8 cellular contexts compared by ENCODE assay signal in genomic region chr5:151020304-151021031, GRCh38. TPM values are rescaled to one million over a fixed set of nuclear protein-coding genes. Genes with fewer than 3 reads are reported as not detected.
DNase-seq lines count a peak whose midpoint lies in the region; ATAC-seq and TF ChIP-seq lines count a peak whose summit lies in the region.

TSS of gene GPX3 (plus strand) at chr5:151020591. CDS start at chr5:151020655, 64 bp downstream.

- H3K4me3 Mint-ChIP-seq in CD8-positive, alpha-beta T cell: peak within 1 kb of the TSS; percentile 80
- H3K4me3 Mint-ChIP-seq in endodermal cell: peak within 1 kb of the TSS; percentile 71
- peak within 1 kb of the TSS; percentile 50 for H3K4me3 Mint-ChIP-seq in stimulated activated effector memory CD8-positive, alpha-beta T cell treated with anti-CD3 and anti-CD28 coated beads, Interleukin-12 subunit alpha, Interleukin-12 subunit beta, amount 100 ng/mL, for 72 hours

- peak within 1 kb of the TSS; percentile 39 for H3K27ac Mint-ChIP-seq in CD8-positive, alpha-beta T cell
- peak within 1 kb of the TSS; percentile 80 for H3K27ac Mint-ChIP-seq in endodermal cell
- H3K27ac Mint-ChIP-seq in stimulated activated effector memory CD8-positive, alpha-beta T cell treated with anti-CD3 and anti-CD28 coated beads, Interleukin-12 subunit alpha, Interleukin-12 subunit beta, amount 100 ng/mL, for 72 hours: peak within 1 kb of the TSS; percentile 44

- CTCF ChIA-PET in CD8-positive, alpha-beta T cell (lab: Charles Lee): no interaction called here

- peak within 1 kb of the TSS; percentile 56 for H3K9ac ChIP-seq in endodermal cell (ENCODE audit: extremely low read depth, low read length, poor library complexity, severe bottlenecking)

- TF ChIP-seq CTCF in CD8-positive, alpha-beta T cell (IDR thresholded peaks at IDR 0.05): no peak
- no peak for TF ChIP-seq CTCF in GM20000 (IDR thresholded peaks at IDR 0.05; ENCODE audit: extremely low read depth, missing control alignments)
- no peak for TF ChIP-seq CTCF in endodermal cell (conservative IDR thresholded peaks at IDR 0.05)

- intact Hi-C loops in CD8-positive, alpha-beta T cell (cut with DNase I, micrococcal nuclease): no loop called here

- peak; percentile 65 for ATAC-seq in CD8-positive, alpha-beta T cell
- peak; percentile 49 for ATAC-seq in stimulated activated effector memory CD8-positive, alpha-beta T cell treated with anti-CD3 and anti-CD28 coated beads, Interleukin-12 subunit alpha, Interleukin-12 subunit beta, amount 100 ng/mL, for 72 hours

- H3K36me3 ChIP-seq in CD8-positive, alpha-beta T cell (ENCODE audit: insufficient read depth, low read length): no peaks in the 10 kb centered on the region
- peaks cover 3% of the 10 kb centered on the region for H3K36me3 ChIP-seq in endodermal cell (ENCODE audit: control insufficient read depth, insufficient read depth, low read length)

- DNase-seq in CD8-positive, alpha-beta T cell: peak in 6 of 7 experiments; percentile 13 to 54 (median 34)
- DNase-seq in GM20000 (ENCODE audit: low spot score) (peak; percentile 69), HuH-7.5 (ENCODE audit: low spot score) (peak; percentile 84), endodermal cell (peak; percentile 97), lung microvascular endothelial cell (ENCODE audit: low read depth in 2 of 2) (peak; percentile 73 to 80), DMS114 treated with DMSO at 0.1 percent for 48 hours (lab: John Stamatoyannopoulos, UW; ENCODE audit: unreplicated experiment) (no peak)
- DNase-seq in activated CD4-positive, alpha-beta T cell treated with anti-CD3 and anti-CD28 coated beads for 48 hours: peak; percentile 53
- DNase-seq in stimulated activated effector memory CD8-positive, alpha-beta T cell treated with anti-CD3 and anti-CD28 coated beads, Interleukin-12 subunit alpha, Interleukin-12 subunit beta, amount 100 ng/mL, for 72 hours (ENCODE audit: low spot score in 2 of 2): peak in 1 of 2 donors; percentile 56

- H3K36me3 Mint-ChIP-seq in CD8-positive, alpha-beta T cell: no peaks in the 10 kb centered on the region
- peaks cover 4% of the 10 kb centered on the region for H3K36me3 Mint-ChIP-seq in endodermal cell (ENCODE audit: low read depth)
- H3K36me3 Mint-ChIP-seq in stimulated activated effector memory CD8-positive, alpha-beta T cell treated with anti-CD3 and anti-CD28 coated beads, Interleukin-12 subunit alpha, Interleukin-12 subunit beta, amount 100 ng/mL, for 72 hours: peaks cover 49% of the 10 kb centered on the region

- peaks cover 18% of the 10 kb centered on the region for H3K4me1 Mint-ChIP-seq in CD8-positive, alpha-beta T cell (ENCODE audit: low read depth)
- H3K4me1 Mint-ChIP-seq in endodermal cell: peaks cover 11% of the 10 kb centered on the region
- H3K4me1 Mint-ChIP-seq in stimulated activated effector memory CD8-positive, alpha-beta T cell treated with anti-CD3 and anti-CD28 coated beads, Interleukin-12 subunit alpha, Interleukin-12 subunit beta, amount 100 ng/mL, for 72 hours: peaks cover 34% of the 10 kb centered on the region

- peak within 1 kb of the TSS; percentile 45 for H3K4me3 ChIP-seq in CD8-positive, alpha-beta T cell (ENCODE audit: low read depth, low read length)
- H3K4me3 ChIP-seq in endodermal cell (ENCODE audit: low read length): peak within 1 kb of the TSS; percentile 78

- H3K4me1 ChIP-seq in CD8-positive, alpha-beta T cell (ENCODE audit: insufficient read depth, low read length): peaks cover 11% of the 10 kb centered on the region
- no peaks in the 10 kb centered on the region for H3K4me1 ChIP-seq in endodermal cell (ENCODE audit: control insufficient read depth, insufficient read depth, low read length)

- H3K27me3 ChIP-seq in CD8-positive, alpha-beta T cell (ENCODE audit: insufficient read depth, low read length): no peaks in the 10 kb centered on the region
- H3K27me3 ChIP-seq in endodermal cell (ENCODE audit: control insufficient read depth, insufficient read depth, low read length, poor library complexity, severe bottlenecking): no peaks in the 10 kb centered on the region

- POLR2A ChIA-PET in CD8-positive, alpha-beta T cell (lab: Charles Lee): no interaction called here

- no peaks in the 10 kb centered on the region for H3K9me3 ChIP-seq in CD8-positive, alpha-beta T cell (ENCODE audit: low read length)
- no peaks in the 10 kb centered on the region for H3K9me3 ChIP-seq in endodermal cell (ENCODE audit: control insufficient read depth, low read length)

- H3K27me3 Mint-ChIP-seq in CD8-positive, alpha-beta T cell (ENCODE audit: low read depth): peaks cover 2% of the 10 kb centered on the region
- peaks cover 17% of the 10 kb centered on the region for H3K27me3 Mint-ChIP-seq in endodermal cell (ENCODE audit: insufficient read depth)

- WGBS in endodermal cell (ENCODE audit: insufficient coverage in 1 of 2, insufficient read length in 1 of 2), 2 experiments: 0 to 1% methylated on average over 18 to 51 of the region's 51 CpGs

- H3K27ac ChIP-seq in CD8-positive, alpha-beta T cell (ENCODE audit: low read depth, low read length): no peak within 1 kb of the TSS
- no peak within 1 kb of the TSS for H3K27ac ChIP-seq in endodermal cell (ENCODE audit: low read depth, low read length)

- no peaks in the 10 kb centered on the region for H3K9me3 Mint-ChIP-seq in CD8-positive, alpha-beta T cell
- H3K9me3 Mint-ChIP-seq in endodermal cell: no peaks in the 10 kb centered on the region
- H3K9me3 Mint-ChIP-seq in stimulated activated effector memory CD8-positive, alpha-beta T cell treated with anti-CD3 and anti-CD28 coated beads, Interleukin-12 subunit alpha, Interleukin-12 subunit beta, amount 100 ng/mL, for 72 hours: no peaks in the 10 kb centered on the region

RNA-seq across cellular contexts. Expression of gene GPX3, which starts in this region (rescaled TPM):
- total RNA-seq in CD8-positive, alpha-beta T cell: not detected
- total RNA-seq in endodermal cell: 10 to 100 TPM; 44.9 to 47.1 TPM
- polyA plus RNA-seq in endodermal cell (2013, experiment 1 of 2): 27.5 TPM
- 26.7 TPM for polyA plus RNA-seq in endodermal cell (2013, experiment 2 of 2)
- total RNA-seq in lung microvascular endothelial cell: 5.0 and 6.3 TPM in 2 replicates

Comparison
In these comparisons a context has a peak if more than half of its experiments do, and no peak if none do; other contexts are left out.
1. Peak in DNase-seq, ATAC-seq and H3K4me3 ChIP-seq in CD8-positive, alpha-beta T cell; RNA of the gene not detected or under 1 TPM.